ENCODE assay signal across 24 cellular contexts in the genomic region with DNA sequence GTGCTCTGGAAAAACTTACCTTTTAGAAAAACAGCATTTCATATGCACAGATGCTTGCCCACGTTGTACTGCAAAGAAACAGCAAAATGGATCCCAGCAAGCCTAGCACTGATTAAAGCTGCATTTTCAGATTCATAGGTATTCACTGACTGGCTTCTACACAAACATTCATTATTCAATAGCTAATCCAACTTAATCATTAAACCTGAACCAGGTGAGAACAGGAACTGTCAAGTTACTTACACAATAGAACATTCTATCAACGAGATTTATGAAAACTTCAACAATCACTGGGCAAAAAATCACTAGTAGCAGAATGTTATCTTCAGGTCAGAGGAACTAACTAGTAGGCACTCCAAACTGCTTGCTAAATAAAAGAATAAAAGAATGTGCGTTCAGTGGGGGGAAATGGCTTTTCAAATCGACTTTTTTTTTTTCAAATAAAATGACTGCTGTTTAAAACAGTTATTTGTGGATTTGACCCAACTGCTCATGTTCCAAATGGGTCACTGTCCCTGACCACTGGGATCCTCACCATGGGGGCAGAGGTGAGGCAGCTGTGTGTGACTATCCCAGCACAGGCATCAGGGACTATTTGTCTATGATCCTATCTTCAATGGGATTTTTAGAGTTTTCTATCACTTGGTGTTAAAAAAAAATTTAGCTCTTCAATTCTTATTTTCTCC. TPM values are rescaled to one million over a fixed set of nuclear protein-coding genes. Genes with fewer than 3 reads are reported as not detected.
DNase-seq lines count a peak whose midpoint lies in the region; ATAC-seq and TF ChIP-seq lines count a peak whose summit lies in the region.
"Had no signal": no experiment of that assay in that cellular context is flagged by ENCODE, and none has a peak within 500 bp of the region (broad histone marks: within the 10 kb centered on the region; RNA-seq: fewer than 3 reads in every experiment).

No MANE protein-coding gene starts in this region.

- H3K4me1 Mint-ChIP-seq in nephron, result peaks cover 8% of the 10 kb centered on the region
- peaks cover 8% of the 10 kb centered on the region for H3K4me1 Mint-ChIP-seq in activated CD8-positive, alpha-beta T cell treated with anti-CD3 and anti-CD28 coated beads, Interleukin-2, amount 10 ng/mL, durations not matched to agents 7 days and 5 days (ENCODE audit: low read depth)

- TF ChIP-seq POLR2A in vagina (IDR thresholded peaks at IDR 0.05) (no peak), heart left ventricle (IDR thresholded peaks at IDR 0.05) (no peak)

- POLR2A ChIA-PET in activated CD8-positive, alpha-beta T cell treated with anti-CD3 and anti-CD28 coated beads, Interleukin-2, amount 10 ng/mL, durations not matched to agents 7 days and 5 days (lab: Charles Lee), result no interaction called here

- H3K27me3 ChIP-seq in vagina, result no peaks in the 10 kb centered on the region
- H3K27me3 ChIP-seq in heart left ventricle, result no peaks in the 10 kb centered on the region
- H3K27me3 ChIP-seq: BE2C, SJSA1 had no signal

- no peaks in the 10 kb centered on the region for H3K36me3 Mint-ChIP-seq in nephron (ENCODE audit: low read depth)
- no peaks in the 10 kb centered on the region for H3K36me3 Mint-ChIP-seq in activated CD8-positive, alpha-beta T cell treated with anti-CD3 and anti-CD28 coated beads, Interleukin-2, amount 10 ng/mL, durations not matched to agents 7 days and 5 days (ENCODE audit: low read depth)

- DNase-seq in NCI-H146 (lab: John Stamatoyannopoulos, UW) (peak; percentile 9), NCI-H146 treated with DMSO at 0.1 percent for 48 hours (lab: John Stamatoyannopoulos, UW; ENCODE audit: unreplicated experiment) (no peak), left kidney (ENCODE audit: low read depth, low spot score) (peak; percentile 57), vagina (ENCODE audit: extremely low spot score in 2 of 2) (no peak), heart left ventricle (no peak)
- no peak for DNase-seq in activated CD8-positive, alpha-beta T cell treated with anti-CD3 and anti-CD28 coated beads, Interleukin-2, amount 10 ng/mL, durations not matched to agents 7 days and 5 days
- DNase-seq: BE2C; CD8-positive, alpha-beta memory T cell; DMS153; DND-41; KBM-7; MV-4-11; NCI-H1105; NCI-H1436 treated with DMSO at 0.1 percent for 48 hours; NCI-H2029 treated with DMSO at 0.1 percent for 48 hours; NCI-H2227 treated with DMSO at 0.1 percent for 48 hours; NCI-H526 treated with DMSO at 0.1 percent for 48 hours; PC-9 had no signal

- H3K9me3 ChIP-seq in vagina (no peaks in the 10 kb centered on the region), heart left ventricle (no peaks in the 10 kb centered on the region)
- H3K9me3 ChIP-seq: BE2C, SJSA1 had no signal

- intact Hi-C loops in vagina (cut with DNase I) (loop anchor here (10.0 kb wide), 1 partner anchor 355 kb away; a partner anchor contains a TSS), heart left ventricle (cut with DNase I) (no loop called here)

- H3K27ac Mint-ChIP-seq in nephron, result peak overlapping the region; percentile 6 to 78 (median 45)
- H3K27ac Mint-ChIP-seq in activated CD8-positive, alpha-beta T cell treated with anti-CD3 and anti-CD28 coated beads, Interleukin-2, amount 10 ng/mL, durations not matched to agents 7 days and 5 days, result no peak overlapping the region
- H3K27ac Mint-ChIP-seq: CD14-positive monocyte had no signal

- H3K4me3 ChIP-seq in vagina (no peak overlapping the region), heart left ventricle (no peak overlapping the region)
- H3K4me3 ChIP-seq: PC-9, SJSA1 had no signal

- peak overlapping the region in 1 of 3 experiments; percentile 14 for H3K4me3 Mint-ChIP-seq in nephron
- H3K4me3 Mint-ChIP-seq in activated CD8-positive, alpha-beta T cell treated with anti-CD3 and anti-CD28 coated beads, Interleukin-2, amount 10 ng/mL, durations not matched to agents 7 days and 5 days, result no peak overlapping the region
- H3K4me3 Mint-ChIP-seq: CD14-positive monocyte; CD8-positive, alpha-beta memory T cell had no signal

- H3K36me3 ChIP-seq in vagina, result no peaks in the 10 kb centered on the region
- H3K36me3 ChIP-seq in heart left ventricle, result no peaks in the 10 kb centered on the region
- H3K36me3 ChIP-seq: BE2C had no signal

- TF ChIP-seq CTCF in nephron (IDR thresholded peaks at IDR 0.05; ENCODE audit: unreplicated experiment in 3 of 3) (no peak), vagina (IDR thresholded peaks at IDR 0.05) (no peak), heart left ventricle (IDR thresholded peaks at IDR 0.05) (no peak)

- CTCF ChIA-PET in activated CD8-positive, alpha-beta T cell treated with anti-CD3 and anti-CD28 coated beads, Interleukin-2, amount 10 ng/mL, durations not matched to agents 7 days and 5 days (lab: Charles Lee), result no interaction called here

- no peaks in the 10 kb centered on the region for H3K9me3 Mint-ChIP-seq in nephron
- H3K9me3 Mint-ChIP-seq in activated CD8-positive, alpha-beta T cell treated with anti-CD3 and anti-CD28 coated beads, Interleukin-2, amount 10 ng/mL, durations not matched to agents 7 days and 5 days (ENCODE audit: insufficient read depth), result no peaks in the 10 kb centered on the region
- H3K9me3 Mint-ChIP-seq: CD14-positive monocyte; CD8-positive, alpha-beta memory T cell had no signal

- H3K4me1 ChIP-seq in vagina (peaks cover 25% of the 10 kb centered on the region), heart left ventricle (peaks cover 0 to 18% (median 0%) of the 10 kb centered on the region in 12 donors)

- WGBS in heart left ventricle, 4 donors, result 79 to 82% (median 79%) methylated on average over 4 of the region's 4 CpGs

- ATAC-seq in HG03175 (IDR thresholded peaks at IDR 0.05; ENCODE audit: unreplicated experiment), result no peak
- no peak for ATAC-seq in activated CD8-positive, alpha-beta T cell treated with anti-CD3 and anti-CD28 coated beads, Interleukin-2, amount 10 ng/mL, durations not matched to agents 7 days and 5 days
- no peak for ATAC-seq in heart left ventricle
- ATAC-seq: Right ventricle myocardium inferior had no signal

- peaks cover 5% of the 10 kb centered on the region for H3K27me3 Mint-ChIP-seq in nephron (ENCODE audit: low read depth)
- H3K27me3 Mint-ChIP-seq in activated CD8-positive, alpha-beta T cell treated with anti-CD3 and anti-CD28 coated beads, Interleukin-2, amount 10 ng/mL, durations not matched to agents 7 days and 5 days (ENCODE audit: low read depth), result no peaks in the 10 kb centered on the region

- H3K27ac ChIP-seq in vagina, result peak overlapping the region; percentile 68
- no peak overlapping the region for H3K27ac ChIP-seq in heart left ventricle
- H3K27ac ChIP-seq: 22Rv1, PC-9, SJSA1 had no signal

RNA-seq across cellular contexts. Expression of a gene that starts 42.3 kb away (rescaled TPM):
- total RNA-seq in vagina (20.4 TPM), heart left ventricle (10 to 100 TPM; 10.1 to 23.1 (median 16.6) TPM)
- 10 to 100 TPM; 21.2 to 24.9 TPM for total RNA-seq in activated CD8-positive, alpha-beta T cell treated with anti-CD3 and anti-CD28 coated beads, Interleukin-2, amount 10 ng/mL, durations not matched to agents 7 days and 5 days
- 10 to 100 TPM; 18.0 to 26.1 TPM for polyA plus RNA-seq in heart left ventricle

Comparison
In these comparisons a context has a peak if more than half of its experiments do, and no peak if none do; other contexts are left out.
1. DNase-seq: peak in NCI-H146 (single experiment) and left kidney (single experiment); none in NCI-H146 treated with DMSO at 0.1 percent for 48 hours (single experiment), vagina (0 of 2), activated CD8-positive, alpha-beta T cell treated with anti-CD3 and anti-CD28 coated beads, Interleukin-2, amount 10 ng/mL, durations not matched to agents 7 days and 5 days (single experiment) and heart left ventricle (0 of 5).